In the genomic region with DNA sequence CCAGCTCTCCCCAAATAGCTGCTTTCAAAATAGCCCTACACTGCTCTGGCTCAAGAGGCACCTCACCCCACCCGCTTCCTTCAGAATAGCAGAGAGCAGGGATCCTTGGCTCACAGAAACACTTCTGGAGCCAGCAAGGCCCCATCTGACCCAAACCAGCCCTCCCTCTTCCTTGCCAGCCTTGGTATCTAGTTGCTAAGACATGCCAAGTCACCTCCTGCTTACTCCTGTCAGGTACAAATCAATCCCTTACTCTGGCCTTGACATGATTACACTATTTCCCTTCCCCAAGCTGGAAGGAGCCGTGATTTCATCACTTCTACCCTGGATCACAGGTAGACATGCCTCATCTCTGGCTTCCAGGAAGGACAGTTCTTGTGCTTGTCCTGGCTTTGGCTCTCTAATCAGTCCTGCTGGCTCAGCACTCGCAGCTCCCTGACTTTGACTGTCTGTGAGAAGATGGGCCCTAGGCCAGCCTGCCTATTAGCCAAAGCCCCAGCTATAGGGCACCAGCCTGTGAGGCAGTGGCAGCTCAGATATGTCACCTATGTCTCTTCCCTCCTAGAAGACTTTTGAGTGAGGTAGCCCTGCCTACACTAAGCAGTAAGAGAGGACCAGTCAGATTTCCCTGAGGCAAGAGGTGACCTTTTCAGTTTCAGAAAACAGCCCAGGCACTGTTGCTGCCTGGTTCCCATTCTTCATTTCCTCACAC, we compare ENCODE assay signal across 11 cellular contexts. TPM values are rescaled to one million over a fixed set of nuclear protein-coding genes. Genes with fewer than 3 reads are reported as not detected.
A peak's percentile ranks its signal among the peaks of the same experiment; 100 is the strongest.
DNase-seq lines count a peak whose midpoint lies in the region; ATAC-seq and TF ChIP-seq lines count a peak whose summit lies in the region.
"Had no signal": no experiment of that assay in that cellular context is flagged by ENCODE, and none has a peak within 500 bp of the region (broad histone marks: within the 10 kb centered on the region; RNA-seq: fewer than 3 reads in every experiment).

No MANE protein-coding gene starts in this region.

- H4K8ac ChIP-seq in mesenchymal stem cell (ENCODE audit: low read length): peak overlapping the region; percentile 33

- ATAC-seq in HG03460 (IDR thresholded peaks at IDR 0.05; ENCODE audit: unreplicated experiment): no peak
- ATAC-seq: effector memory CD8-positive, alpha-beta T cell had no signal

- no peak overlapping the region for H3K23ac ChIP-seq in mesenchymal stem cell (ENCODE audit: low read length in 2 of 2)

- no peak overlapping the region for H3K18ac ChIP-seq in mesenchymal stem cell (ENCODE audit: low read depth in 1 of 2, low read length in 2 of 2)

- H3K27me3 ChIP-seq in PC-9 (ENCODE audit: insufficient read depth, low read depth) (no peaks in the 10 kb centered on the region), mesenchymal stem cell (ENCODE audit: control insufficient read depth in 1 of 2, insufficient read depth in 1 of 2, low read length in 2 of 2) (no peaks in the 10 kb centered on the region), thymus (ENCODE audit: control insufficient read depth, insufficient read depth) (no peaks in the 10 kb centered on the region)

- no peak overlapping the region for H3K14ac ChIP-seq in mesenchymal stem cell (ENCODE audit: low read length in 2 of 2)

- H3K4me1 ChIP-seq in PC-9 (replicated peaks; ENCODE audit: insufficient read depth) (peaks cover 22% of the 10 kb centered on the region), mesenchymal stem cell (ENCODE audit: control insufficient read depth, insufficient read depth, low read depth, low read length) (peaks cover 7% of the 10 kb centered on the region), thymus (ENCODE audit: control insufficient read depth, insufficient read depth, low read length) (no peaks in the 10 kb centered on the region)

- H4K91ac ChIP-seq in mesenchymal stem cell (ENCODE audit: low read length): no peak overlapping the region

- DNase-seq in PC-9: peak in 1 of 2 experiments; percentile 50
- DNase-seq in cerebellum (ENCODE audit: low spot score): peak; percentile 88
- no peak for DNase-seq in mesenchymal stem cell
- DNase-seq in cortex of kidney (lab: John Stamatoyannopoulos, UW): no peak
- DNase-seq in activated effector memory CD4-positive, alpha-beta T cell treated with anti-CD3 and anti-CD28 coated beads, Interleukin-2, amount 50 U/mL, for 16 hours: no peak
- DNase-seq: activated T-cell treated with anti-CD3 and anti-CD28 coated beads, Interleukin-2, amount 50 U/mL, for 1 hour; effector memory CD8-positive, alpha-beta T cell; immature natural killer cell had no signal

- TF ChIP-seq CTCF in PC-9 (conservative IDR thresholded peaks at IDR 0.05): no peak

- H3K36me3 ChIP-seq in PC-9 (ENCODE audit: low read depth) (no peaks in the 10 kb centered on the region), mesenchymal stem cell (ENCODE audit: control insufficient read depth in 1 of 2, insufficient read depth in 2 of 2, low read depth in 1 of 2, low read length in 2 of 2) (peaks cover 17 to 27% of the 10 kb centered on the region in 2 experiments), thymus (ENCODE audit: control insufficient read depth, insufficient read depth) (peaks cover 29% of the 10 kb centered on the region)

- WGBS in mesenchymal stem cell: 66% methylated on average over 3 of the region's 3 CpGs
- WGBS in thymus: 91% methylated on average over 3 of the region's 3 CpGs

- no peaks in the 10 kb centered on the region for H4K20me1 ChIP-seq in PC-9 (ENCODE audit: insufficient read depth)

- H3F3A ChIP-seq in PC-9 (ENCODE audit: insufficient read depth, low read depth): peaks cover 20% of the 10 kb centered on the region; the same call in 1 of the 2 replicates

- H3K27ac ChIP-seq in PC-9 (peak overlapping the region; percentile 4; the same call in 1 of the 2 replicates), mesenchymal stem cell (ENCODE audit: low read length, poor library complexity, severe bottlenecking) (no peak overlapping the region), thymus (ENCODE audit: low read depth) (peak overlapping the region; percentile 8)

- H2BK120ac ChIP-seq in mesenchymal stem cell (ENCODE audit: low read depth, low read length): no peak overlapping the region

- H3K79me2 ChIP-seq in PC-9 (ENCODE audit: low read depth): no peaks in the 10 kb centered on the region

- H3K79me1 ChIP-seq in mesenchymal stem cell (replicated peaks; ENCODE audit: low read length, poor library complexity, severe bottlenecking): peaks cover 3% of the 10 kb centered on the region

- H3K9me2 ChIP-seq in PC-9 (ENCODE audit: insufficient read depth): no peaks in the 10 kb centered on the region

- H2BK12ac ChIP-seq in mesenchymal stem cell (ENCODE audit: low read length in 2 of 2): no peak overlapping the region

- H2BK5ac ChIP-seq in mesenchymal stem cell (ENCODE audit: low read depth, low read length, poor library complexity, severe bottlenecking): no peak overlapping the region

- no peak overlapping the region for H3K9ac ChIP-seq in mesenchymal stem cell (ENCODE audit: low read length)

- no peaks in the 10 kb centered on the region for H3K9me3 ChIP-seq in PC-9 (ENCODE audit: insufficient read depth, low read depth)
- no peaks in the 10 kb centered on the region for H3K9me3 ChIP-seq in mesenchymal stem cell (ENCODE audit: control insufficient read depth, low read length)
- H3K9me3 ChIP-seq in thymus (ENCODE audit: control insufficient read depth): no peaks in the 10 kb centered on the region

- H2AFZ ChIP-seq in PC-9 (no peak overlapping the region), mesenchymal stem cell (ENCODE audit: low read depth, low read length) (no peak overlapping the region)

- BruUV-seq in PC-9 (replicated peaks; lab: Mats Ljungman, UMichigan): no TSS peak

- H3K4me2 ChIP-seq in PC-9 (peak overlapping the region; percentile 6; the same call in 1 of the 2 replicates), mesenchymal stem cell (ENCODE audit: low read length, poor library complexity, severe bottlenecking) (no peak overlapping the region)

- CTCF ChIA-PET in PC-9 (lab: Charles Lee): interaction anchor here (0.6 to 1.7 kb wide), 5 partner anchors 10 to 201 kb away, joined by 4 to 8 read pairs (median 4); a partner anchor contains a TSS

- no peak overlapping the region for H2AK5ac ChIP-seq in mesenchymal stem cell (ENCODE audit: low read length, severe bottlenecking)

- H2BK15ac ChIP-seq in mesenchymal stem cell (ENCODE audit: low read depth, poor library complexity, severe bottlenecking): no peak overlapping the region

- H3K4ac ChIP-seq in mesenchymal stem cell (ENCODE audit: low read depth in 1 of 2, low read length in 2 of 2): no peak overlapping the region

- intact Hi-C loops in PC-9 (cut with micrococcal nuclease; ENCODE audit: unreplicated experiment): loop anchor here (1.0 kb wide), 1 partner anchor 9 kb away; a partner anchor contains a TSS

- H3K4me3 ChIP-seq in PC-9 (no peak overlapping the region), mesenchymal stem cell (ENCODE audit: insufficient read depth in 1 of 2, low read depth in 1 of 2, low read length in 2 of 2) (no peak overlapping the region), thymus (ENCODE audit: low read length) (no peak overlapping the region)

- POLR2A ChIA-PET in PC-9 (lab: Charles Lee; ENCODE audit: unreplicated experiment): interaction anchor here (0.6 to 1.7 kb wide), 5 partner anchors 9 to 1699 kb away, joined by 6 to 19 read pairs (median 13); a partner anchor contains a TSS

RNA-seq across cellular contexts. Expression of a gene that starts 8.9 kb away (rescaled TPM):
- total RNA-seq in PC-9 (2021): 52.4 and 53.2 TPM in 2 replicates
- 18.4 TPM for total RNA-seq in cerebellum
- polyA plus RNA-seq in mesenchymal stem cell (2013, experiment 1 of 2): 5.7 TPM
- 4.7 TPM for polyA plus RNA-seq in mesenchymal stem cell (2013, experiment 2 of 2)
- 37.3 TPM for polyA plus RNA-seq in thymus

RNA-seq across cellular contexts. Expression of a gene that starts 9.2 kb away (rescaled TPM):
- 14.5 and 20.4 TPM in 2 replicates for total RNA-seq in PC-9 (2021)
- 8.5 TPM for total RNA-seq in cerebellum
- polyA plus RNA-seq in mesenchymal stem cell (2013, experiment 1 of 2): 5.0 TPM
- polyA plus RNA-seq in mesenchymal stem cell (2013, experiment 2 of 2): 4.2 TPM
- 12.0 TPM for polyA plus RNA-seq in thymus

RNA-seq across cellular contexts. Expression of a gene that starts 22.4 kb away (rescaled TPM):
- total RNA-seq in PC-9 (2021) (10.4 and 12.7 TPM in 2 replicates), cerebellum (1.3 TPM)
- polyA plus RNA-seq in mesenchymal stem cell (2013, experiment 1 of 2): 0.17 TPM
- 0.21 TPM for polyA plus RNA-seq in mesenchymal stem cell (2013, experiment 2 of 2)
- 0.91 TPM for polyA plus RNA-seq in thymus
- total RNA-seq: HT1080 had no signal
